Comparison of ENCODE assay signal across 23 cellular contexts in the genomic region with DNA sequence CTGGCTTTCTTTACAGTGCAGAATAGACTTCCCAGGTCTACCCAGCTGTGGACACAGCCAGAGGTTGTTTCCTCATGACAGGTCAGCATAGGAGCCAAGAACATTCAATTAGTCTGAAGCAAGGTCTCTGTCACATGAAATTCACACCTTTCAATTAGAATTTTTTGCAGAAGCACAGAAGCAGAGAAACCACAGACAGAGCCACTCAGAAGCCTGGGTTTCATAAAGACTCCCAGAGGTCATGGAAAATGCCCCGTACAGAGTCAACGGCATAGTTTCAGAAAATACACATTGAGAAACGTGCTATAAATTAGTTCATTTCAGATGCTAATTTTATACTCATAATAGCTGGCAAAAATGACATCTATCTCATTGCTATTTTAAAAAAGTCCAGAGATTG.
DNase-seq lines count a peak whose midpoint lies in the region; ATAC-seq and TF ChIP-seq lines count a peak whose summit lies in the region.
"Had no signal": no experiment of that assay in that cellular context is flagged by ENCODE, and none has a peak within 500 bp of the region (broad histone marks: within the 10 kb centered on the region; RNA-seq: fewer than 3 reads in every experiment).

No MANE protein-coding gene starts in this region.

- H3K9ac ChIP-seq in Karpas-422 (ENCODE audit: low read length): no peak overlapping the region
- no peak overlapping the region for H3K9ac ChIP-seq in H9 (ENCODE audit: extremely low read depth, insufficient read length, low read length)

- H4K8ac ChIP-seq in H9 (replicated peaks; ENCODE audit: insufficient read length, low read depth, low read length): no peak overlapping the region

- H3K4me3 ChIP-seq in Karpas-422 (ENCODE audit: low read length): no peak overlapping the region
- H3K4me3 ChIP-seq: SJSA1 had no signal

- no peaks in the 10 kb centered on the region for H3K27me3 ChIP-seq in Karpas-422 (ENCODE audit: low read length)
- H3K27me3 ChIP-seq in H9 (ENCODE audit: insufficient read depth, low read length): no peaks in the 10 kb centered on the region
- H3K27me3 ChIP-seq: SJSA1 had no signal

- DNase-seq in Karpas-422 (no peak), H9 (no peak), GM10248 (ENCODE audit: extremely low spot score) (no peak), globus pallidus (ENCODE audit: low spot score) (no peak)
- DNase-seq in stimulated activated CD4-positive, alpha-beta T cell treated with anti-CD3 and anti-CD28 coated beads, Interleukin-4, amount 100 ng/mL, for 24 hours: no peak
- DNase-seq: ACHN; activated CD4-positive, alpha-beta T cell treated with anti-CD3 and anti-CD28 coated beads for 4 hours; activated naive CD4-positive, alpha-beta T cell treated with anti-CD3 and anti-CD28 coated beads for 36 hours; activated T-cell treated with anti-CD3 and anti-CD28 coated beads for 4 hours; CD4-positive, alpha-beta memory T cell; DND-41; foreskin fibroblast; left cardiac atrium; midbrain; NCI-H1694 treated with DMSO at 0.1 percent for 48 hours; NCI-H510A; retina; T1000 had no signal

- no peaks in the 10 kb centered on the region for H3K79me1 ChIP-seq in H9 (ENCODE audit: insufficient read depth, low read depth, low read length, poor library complexity, severe bottlenecking)

- H3K9me3 ChIP-seq in Karpas-422 (ENCODE audit: low read length) (no peaks in the 10 kb centered on the region), H9 (ENCODE audit: control insufficient read depth, low read depth, low read length) (no peaks in the 10 kb centered on the region)
- H3K9me3 ChIP-seq: SJSA1 had no signal

- no peaks in the 10 kb centered on the region for H3K36me3 ChIP-seq in Karpas-422 (ENCODE audit: insufficient read depth, low read length)
- H3K36me3 ChIP-seq: SJSA1 had no signal

- no peaks in the 10 kb centered on the region for H3K79me2 ChIP-seq in Karpas-422 (ENCODE audit: low read length)
- H3K79me2 ChIP-seq in H9 (ENCODE audit: insufficient read depth, low read length): no peaks in the 10 kb centered on the region

- H3K23ac ChIP-seq in H9 (ENCODE audit: insufficient read length, low read depth, low read length): no peak overlapping the region

- H2AK5ac ChIP-seq in H9 (ENCODE audit: insufficient read length, low read length): no peak overlapping the region

- H3K27ac ChIP-seq in Karpas-422 (ENCODE audit: low read length) (no peak overlapping the region), H9 (ENCODE audit: insufficient read length, low read depth, low read length) (no peak overlapping the region)
- H3K27ac ChIP-seq: SJSA1 had no signal

- no peak overlapping the region for H3K14ac ChIP-seq in H9 (ENCODE audit: insufficient read depth, low read length)

- H2BK5ac ChIP-seq in H9 (ENCODE audit: insufficient read length, low read length): no peak overlapping the region

- TF ChIP-seq CTCF in H9 (conservative IDR thresholded peaks at IDR 0.05): no peak
- no peak for TF ChIP-seq CTCF in GM10248 (IDR thresholded peaks at IDR 0.05; ENCODE audit: control extremely low read depth, extremely low read depth, low read depth, missing control alignments)

- no peaks in the 10 kb centered on the region for H3K36me3 Mint-ChIP-seq in H9 (ENCODE audit: insufficient read depth in 1 of 3, low read depth in 3 of 3)
- H3K36me3 Mint-ChIP-seq: CD4-positive, alpha-beta memory T cell had no signal

- no peak overlapping the region for H2BK15ac ChIP-seq in H9 (ENCODE audit: low read depth, low read length)

- no peak overlapping the region for H4K91ac ChIP-seq in H9 (ENCODE audit: insufficient read length, low read depth, low read length)

- no peak overlapping the region for H3K4me2 ChIP-seq in Karpas-422 (ENCODE audit: low read depth, low read length, poor library complexity, severe bottlenecking)
- no peak overlapping the region for H3K4me2 ChIP-seq in H9 (ENCODE audit: insufficient read depth, insufficient read length, low read length)

- H3K23me2 ChIP-seq in H9 (ENCODE audit: insufficient read length, low read depth, low read length, poor library complexity, severe bottlenecking): no peaks in the 10 kb centered on the region

- CTCF ChIA-PET in GM10248 (lab: Yijun Ruan, JAX): interaction anchor here (1.1 to 2.2 kb wide), 5 partner anchors 9 to 54 kb away, joined by 3 to 6 read pairs (median 3); no protein-coding TSS in a partner anchor

- no peak overlapping the region for H3K4ac ChIP-seq in H9 (ENCODE audit: low read depth, low read length)

- no peak overlapping the region for H3T11ph ChIP-seq in H9 (ENCODE audit: low read length)

- H3K4me1 ChIP-seq in Karpas-422 (ENCODE audit: low read length): peaks cover 53% of the 10 kb centered on the region
- H3K4me1 ChIP-seq in H9 (ENCODE audit: insufficient read depth, low read length): peaks cover 5% of the 10 kb centered on the region
- H3K4me1 ChIP-seq: SJSA1 had no signal

- peaks cover 22 to 23% of the 10 kb centered on the region in 2 experiments for H3K4me1 Mint-ChIP-seq in H9
- H3K4me1 Mint-ChIP-seq: CD4-positive, alpha-beta memory T cell had no signal

- no peaks in the 10 kb centered on the region for H3K27me3 Mint-ChIP-seq in H9 (ENCODE audit: low read depth)
- H3K27me3 Mint-ChIP-seq: CD4-positive, alpha-beta memory T cell had no signal

- ATAC-seq in GM18502 (IDR thresholded peaks at IDR 0.05; ENCODE audit: poor library complexity, unreplicated experiment): peak; percentile 48
- peak; percentile 70 for ATAC-seq in GM19351 (IDR thresholded peaks at IDR 0.05; ENCODE audit: unreplicated experiment)
- ATAC-seq in HG02884 (IDR thresholded peaks at IDR 0.05; ENCODE audit: unreplicated experiment): peak; percentile 38
- ATAC-seq: HCT116, left cardiac atrium had no signal

- no peak overlapping the region for H3K4me3 Mint-ChIP-seq in H9
- H3K4me3 Mint-ChIP-seq: activated naive CD4-positive, alpha-beta T cell treated with anti-CD3 and anti-CD28 coated beads for 36 hours; CD4-positive, alpha-beta memory T cell had no signal

- no peaks in the 10 kb centered on the region for H4K20me1 ChIP-seq in Karpas-422 (ENCODE audit: insufficient read depth, low read depth, low read length)
- H4K20me1 ChIP-seq in H9 (ENCODE audit: control insufficient read depth, insufficient read depth, insufficient read length): no peaks in the 10 kb centered on the region

- H3K9me2 ChIP-seq in Karpas-422 (replicated peaks; ENCODE audit: insufficient read depth, low read length): no peaks in the 10 kb centered on the region

- no peak overlapping the region for H3K56ac ChIP-seq in H9 (ENCODE audit: insufficient read length, low read depth, low read length)

- H3K9me3 Mint-ChIP-seq in H9: no peaks in the 10 kb centered on the region
- H3K9me3 Mint-ChIP-seq: activated naive CD4-positive, alpha-beta T cell treated with anti-CD3 and anti-CD28 coated beads for 36 hours; CD4-positive, alpha-beta memory T cell had no signal

- H4K5ac ChIP-seq in H9 (ENCODE audit: insufficient read length, low read depth, low read length): no peak overlapping the region

- H2AFZ ChIP-seq in Karpas-422 (ENCODE audit: low read length): 0 out of 2 replicates have a peak overlapping the region, but pooled peaks have one; percentile 12
- H2AFZ ChIP-seq in H9 (ENCODE audit: low read length): no peak overlapping the region

- no peak overlapping the region for H2BK20ac ChIP-seq in H9 (ENCODE audit: low read depth, low read length, poor library complexity, severe bottlenecking)

- no CpG with 5 or more reads among the region's 3 CpGs for WGBS in H9 (ENCODE audit: extremely low coverage, insufficient read length, low lambda C conversion rate)

- no peak overlapping the region for H3K18ac ChIP-seq in H9 (ENCODE audit: insufficient read length, low read depth, low read length)

- H2BK12ac ChIP-seq in H9 (ENCODE audit: insufficient read length, low read depth, low read length): no peak overlapping the region

- POLR2A ChIA-PET in GM10248 (lab: Yijun Ruan, JAX): no interaction called here

- no peak overlapping the region for H2BK120ac ChIP-seq in H9 (ENCODE audit: low read depth, low read length, poor library complexity, severe bottlenecking)

- peak overlapping the region in 1 of 3 experiments; percentile 31; a peak in 1 of 7 replicates for H3K27ac Mint-ChIP-seq in H9
- H3K27ac Mint-ChIP-seq: activated naive CD4-positive, alpha-beta T cell treated with anti-CD3 and anti-CD28 coated beads for 36 hours; CD4-positive, alpha-beta memory T cell had no signal
